ENCODE assay signal across 17 cellular contexts in the genomic region with DNA sequence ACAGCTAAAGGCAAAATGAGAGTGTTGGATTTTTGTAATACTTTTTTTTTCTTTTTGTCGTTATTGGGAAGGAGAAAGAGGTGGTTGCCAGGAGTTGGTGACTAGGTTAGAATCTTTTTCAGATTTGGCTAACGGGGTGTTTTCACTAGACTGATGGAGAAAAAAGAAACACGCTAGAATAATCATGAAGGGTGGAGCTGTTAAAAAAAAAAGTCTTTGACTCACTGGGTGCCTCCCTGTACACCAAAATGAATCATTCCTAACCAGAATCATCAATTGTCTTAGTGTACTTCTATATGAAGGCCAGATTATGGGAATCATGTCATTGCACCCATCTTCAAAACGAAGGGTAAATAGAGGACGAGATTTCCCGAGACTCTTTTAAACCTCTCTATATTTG. TPM values are rescaled to one million over a fixed set of nuclear protein-coding genes. Genes with fewer than 3 reads are reported as not detected.
A peak's percentile ranks its signal among the peaks of the same experiment; 100 is the strongest.
DNase-seq lines count a peak whose midpoint lies in the region; ATAC-seq and TF ChIP-seq lines count a peak whose summit lies in the region.
"Had no signal": no experiment of that assay in that cellular context is flagged by ENCODE, and none has a peak within 500 bp of the region (broad histone marks: within the 10 kb centered on the region; RNA-seq: fewer than 3 reads in every experiment).

No MANE protein-coding gene starts in this region.

- H3K4me3 ChIP-seq in left ventricle myocardium inferior (no peak overlapping the region), mammary epithelial cell (replicated peaks in 1 of 3; ENCODE audit: insufficient read depth in 1 of 3, low read depth in 2 of 3, low read length in 3 of 3) (no peak overlapping the region), mesenchymal stem cell (ENCODE audit: insufficient read depth in 1 of 2, low read depth in 1 of 2, low read length in 2 of 2) (peak overlapping the region in 1 of 2 experiments; percentile 97), prostate gland (no peak overlapping the region)

- in situ Hi-C loops in mammary epithelial cell (cut with MboI; ENCODE audit: low sequenced_read_pairs in 2 of 2): loop anchor here (5.0 to 25.0 kb wide), 3 partner anchors 54 to 446 kb away; no protein-coding TSS in a partner anchor

- H2AFZ ChIP-seq in mammary epithelial cell (ENCODE audit: low read depth, low read length) (no peak overlapping the region), mesenchymal stem cell (ENCODE audit: low read depth, low read length) (no peak overlapping the region)

- peak overlapping the region; percentile 96 for H3K4me2 ChIP-seq in mammary epithelial cell (ENCODE audit: insufficient read depth, low read depth, low read length)
- H3K4me2 ChIP-seq in mesenchymal stem cell (ENCODE audit: low read length, poor library complexity, severe bottlenecking): no peak overlapping the region

- dilution Hi-C loops in mammary epithelial cell (cut with HindIII; ENCODE audit: low sequenced_read_pairs): loop anchor here (5.0 to 10.0 kb wide), 4 partner anchors 34 to 439 kb away; no protein-coding TSS in a partner anchor

- H2BK5ac ChIP-seq in mesenchymal stem cell (ENCODE audit: low read depth, low read length, poor library complexity, severe bottlenecking): no peak overlapping the region

- H3K14ac ChIP-seq in mesenchymal stem cell (ENCODE audit: low read length in 2 of 2): no peak overlapping the region

- no peak overlapping the region for H4K8ac ChIP-seq in mesenchymal stem cell (ENCODE audit: low read length)

- no peaks in the 10 kb centered on the region for H4K20me1 ChIP-seq in mammary epithelial cell (ENCODE audit: insufficient read depth, low read length)

- TF ChIP-seq CTCF in left ventricle myocardium inferior (IDR thresholded peaks at IDR 0.05; ENCODE audit: borderline replicate concordance): no peak
- TF ChIP-seq CTCF in mammary epithelial cell (conservative IDR thresholded peaks at IDR 0.05 in 1 of 2, IDR thresholded peaks at IDR 0.05 in 1 of 2; ENCODE audit: extremely low read depth in 1 of 2, insufficient read depth in 1 of 2, low read depth in 1 of 2, low read length in 2 of 2): no peak
- TF ChIP-seq CTCF in prostate gland (IDR thresholded peaks at IDR 0.05): no peak

- H4K91ac ChIP-seq in mesenchymal stem cell (ENCODE audit: low read length): no peak overlapping the region

- H3K23ac ChIP-seq in mesenchymal stem cell (ENCODE audit: low read length in 2 of 2): no peak overlapping the region

- no peaks in the 10 kb centered on the region for H3K9me3 ChIP-seq in left ventricle myocardium inferior (replicated peaks)
- no peaks in the 10 kb centered on the region for H3K9me3 ChIP-seq in mammary epithelial cell (replicated peaks; ENCODE audit: insufficient read depth, low read length)
- H3K9me3 ChIP-seq in mesenchymal stem cell (ENCODE audit: control insufficient read depth, low read length): no peaks in the 10 kb centered on the region
- no peaks in the 10 kb centered on the region for H3K9me3 ChIP-seq in prostate gland

- H3K27me3 ChIP-seq in left ventricle myocardium inferior (ENCODE audit: low read depth) (peaks cover 28% of the 10 kb centered on the region), mammary epithelial cell (ENCODE audit: insufficient read depth, low read length) (no peaks in the 10 kb centered on the region), mesenchymal stem cell (ENCODE audit: control insufficient read depth in 1 of 2, insufficient read depth in 1 of 2, low read length in 2 of 2) (no peaks in the 10 kb centered on the region), prostate gland (replicated peaks; ENCODE audit: insufficient read depth) (peaks cover 3% of the 10 kb centered on the region)

- no peak overlapping the region for H3K4ac ChIP-seq in mesenchymal stem cell (ENCODE audit: low read depth in 1 of 2, low read length in 2 of 2)

- no peak overlapping the region for H2AK5ac ChIP-seq in mesenchymal stem cell (ENCODE audit: low read length, severe bottlenecking)

- ATAC-seq in Right ventricle myocardium superior (ENCODE audit: poor library complexity): no peak
- no peak for ATAC-seq in HG03025 (IDR thresholded peaks at IDR 0.05; ENCODE audit: low FRiP score, unreplicated experiment)
- ATAC-seq in GM18858 (IDR thresholded peaks at IDR 0.05; ENCODE audit: unreplicated experiment): no peak

- H3K79me2 ChIP-seq in mammary epithelial cell (ENCODE audit: insufficient read depth, low read length): peaks cover 97% of the 10 kb centered on the region

- no TSS peak for BruUV-seq in mammary epithelial cell (replicated peaks; lab: Mats Ljungman, UMichigan)

- no peak overlapping the region for H2BK12ac ChIP-seq in mesenchymal stem cell (ENCODE audit: low read length in 2 of 2)

- peaks cover 41% of the 10 kb centered on the region for H3K4me1 ChIP-seq in left ventricle myocardium inferior
- H3K4me1 ChIP-seq in mammary epithelial cell (ENCODE audit: insufficient read depth, low read length): peaks cover 54% of the 10 kb centered on the region
- peaks cover 2% of the 10 kb centered on the region for H3K4me1 ChIP-seq in mesenchymal stem cell (ENCODE audit: control insufficient read depth, insufficient read depth, low read depth, low read length)
- H3K4me1 ChIP-seq in prostate gland (replicated peaks): no peaks in the 10 kb centered on the region

- H3K36me3 ChIP-seq in left ventricle myocardium inferior: no peaks in the 10 kb centered on the region
- peaks cover 9% of the 10 kb centered on the region for H3K36me3 ChIP-seq in mammary epithelial cell (ENCODE audit: insufficient read depth, low read length)
- H3K36me3 ChIP-seq in mesenchymal stem cell (ENCODE audit: control insufficient read depth in 1 of 2, insufficient read depth in 2 of 2, low read depth in 1 of 2, low read length in 2 of 2): peaks cover 0 to 57% of the 10 kb centered on the region in 2 experiments
- H3K36me3 ChIP-seq in prostate gland: no peaks in the 10 kb centered on the region

- no peak overlapping the region for H3K18ac ChIP-seq in mesenchymal stem cell (ENCODE audit: low read depth in 1 of 2, low read length in 2 of 2)

- CTCF ChIA-PET in mammary epithelial cell (lab: Charles Lee; ENCODE audit: low non-redundant PET): interaction anchor here (0.6 to 0.7 kb wide), 3 partner anchors 18 to 474 kb away, joined by 4 to 6 read pairs (median 5); no protein-coding TSS in a partner anchor

- no peak overlapping the region for H2BK120ac ChIP-seq in mesenchymal stem cell (ENCODE audit: low read depth, low read length)

- intact Hi-C loops in left ventricle myocardium inferior (cut with micrococcal nuclease): loop anchor here (10.0 kb wide), 2 partner anchors 91 to 449 kb away; no protein-coding TSS in a partner anchor
- intact Hi-C loops in Right ventricle myocardium superior (cut with DNase I): loop anchor here (10.0 kb wide), 1 partner anchor 401 kb away; no protein-coding TSS in a partner anchor
- intact Hi-C loops in mammary epithelial cell (cut with micrococcal nuclease): no loop called here
- intact Hi-C loops in prostate gland (cut with DNase I): loop anchor here (5.0 to 10.0 kb wide), 4 partner anchors 81 to 431 kb away; no protein-coding TSS in a partner anchor

- peak overlapping the region; percentile 9 for H3K27ac ChIP-seq in left ventricle myocardium inferior (replicated peaks)
- peak overlapping the region; percentile 32 for H3K27ac ChIP-seq in mammary epithelial cell (ENCODE audit: insufficient read depth, low read depth, low read length)
- peak overlapping the region; percentile 3 for H3K27ac ChIP-seq in mesenchymal stem cell (ENCODE audit: low read length, poor library complexity, severe bottlenecking)
- no peak overlapping the region for H3K27ac ChIP-seq in prostate gland
- H3K27ac ChIP-seq: VCaP had no signal

- no peak for TF ChIP-seq POLR2A in prostate gland (IDR thresholded peaks at IDR 0.05)

- H3K9ac ChIP-seq in mammary epithelial cell (ENCODE audit: insufficient read depth, low read length): no peak overlapping the region
- peak overlapping the region; percentile 100 for H3K9ac ChIP-seq in mesenchymal stem cell (ENCODE audit: low read length)

- no peak overlapping the region for H2BK15ac ChIP-seq in mesenchymal stem cell (ENCODE audit: low read depth, poor library complexity, severe bottlenecking)

- peaks cover 5% of the 10 kb centered on the region for H3K79me1 ChIP-seq in mesenchymal stem cell (replicated peaks; ENCODE audit: low read length, poor library complexity, severe bottlenecking)

- no peak for DNase-seq in left ventricle myocardium inferior
- DNase-seq in Right ventricle myocardium superior: no peak
- peak; percentile 62 for DNase-seq in mammary epithelial cell
- DNase-seq in mesenchymal stem cell: no peak
- no peak for DNase-seq in HPDE6-E6E7 (ENCODE audit: extremely low spot score)
- no peak for DNase-seq in prostate gland (ENCODE audit: low spot score)
- DNase-seq: activated CD4-positive, alpha-beta memory T cell treated with anti-CD3 and anti-CD28 coated beads for 36 hours; activated naive CD8-positive, alpha-beta T cell treated with anti-CD3 and anti-CD28 coated beads for 36 hours; activated T-cell treated with anti-CD3 and anti-CD28 coated beads, Interleukin-2, amount 50 U/mL, for 48 hours; CD4-positive, CD25-positive, alpha-beta regulatory T cell; DMS53; naive B cell; NCI-H2227 treated with DMSO at 0.1 percent for 48 hours; T-helper 1 cell had no signal

- 55% methylated on average over 6 of the region's 6 CpGs for WGBS in mammary epithelial cell (ENCODE audit: low coverage, missing lambda C conversion rate)
- WGBS in mesenchymal stem cell: 78% methylated on average over 4 of the region's 6 CpGs
- 88% methylated on average over 6 of the region's 6 CpGs for WGBS in prostate gland

RNA-seq across cellular contexts. Expression of gene BLID, which starts 12.6 kb away (rescaled TPM):
- 0.36 TPM for total RNA-seq in left ventricle myocardium inferior
- total RNA-seq in Right ventricle myocardium superior: 0.35 TPM
- total RNA-seq in mammary epithelial cell: 1 to 10 TPM; 5.2 to 5.6 TPM
- not detected for polyA plus RNA-seq in mammary epithelial cell
- polyA minus RNA-seq in mammary epithelial cell: not detected
- not detected for polyA plus RNA-seq in mesenchymal stem cell (2013, experiment 1 of 2)
- not detected for polyA plus RNA-seq in mesenchymal stem cell (2013, experiment 2 of 2)
- total RNA-seq in prostate gland: 1 to 10 TPM in 1 of 2 donors, not detected in 1; 3.3 TPM
- total RNA-seq: activated CD4-positive, alpha-beta memory T cell treated with anti-CD3 and anti-CD28 coated beads for 36 hours; activated naive CD8-positive, alpha-beta T cell treated with anti-CD3 and anti-CD28 coated beads for 36 hours; CD4-positive, CD25-positive, alpha-beta regulatory T cell had no signal
- polyA plus RNA-seq: CD4-positive, CD25-positive, alpha-beta regulatory T cell had no signal

Comparison
In these comparisons a context has a peak if more than half of its experiments do, and no peak if none do; other contexts are left out.
1. H3K27ac ChIP-seq: peak in left ventricle myocardium inferior (single experiment), mammary epithelial cell (single experiment) and mesenchymal stem cell (single experiment); none in prostate gland (0 of 2).